In the genomic region with DNA sequence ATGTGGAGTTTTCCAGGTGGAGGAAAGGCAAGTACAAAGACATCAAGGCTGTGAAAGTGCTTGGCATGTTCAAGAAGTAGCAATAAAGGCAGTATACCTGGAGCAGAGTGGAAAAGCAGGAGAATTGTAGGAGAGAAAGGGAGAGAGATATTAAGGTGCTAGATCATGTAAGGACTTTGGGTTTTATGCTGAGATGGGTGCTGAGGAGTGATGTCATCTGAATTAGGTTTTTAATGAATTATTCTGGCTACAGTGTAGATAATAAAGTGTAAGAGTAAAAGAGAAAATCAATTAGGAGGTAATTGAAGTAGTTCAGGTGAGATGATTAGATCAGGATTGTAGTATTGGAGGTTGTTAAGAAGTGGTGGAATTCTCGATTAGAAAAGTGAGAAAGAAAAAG, we compare ENCODE assay signal across 14 cellular contexts. TPM values are rescaled to one million over a fixed set of nuclear protein-coding genes. Genes with fewer than 3 reads are reported as not detected.
A peak's percentile ranks its signal among the peaks of the same experiment; 100 is the strongest.
DNase-seq lines count a peak whose midpoint lies in the region; ATAC-seq, FAIRE-seq and TF ChIP-seq lines count a peak whose summit lies in the region.
"Had no signal": no experiment of that assay in that cellular context is flagged by ENCODE, and none has a peak within 500 bp of the region (broad histone marks: within the 10 kb centered on the region; RNA-seq: fewer than 3 reads in every experiment).

No MANE protein-coding gene starts in this region.

- H4K91ac ChIP-seq in H1 (replicated peaks; ENCODE audit: insufficient read length, low read length), result no peak overlapping the region

- no peak overlapping the region for H3K9ac ChIP-seq in H1 (replicated peaks in 1 of 4; ENCODE audit: extremely low read depth in 1 of 4, low read depth in 3 of 4, low read length in 3 of 4)
- H3K9ac ChIP-seq: BLaER1 treated with 17β-estradiol and CSF1 and Interleukin-3, amounts not matched to agents 10 nM and 100 nM; KMS-11 had no signal

- H2BK15ac ChIP-seq in H1 (ENCODE audit: low read length), result no peak overlapping the region

- H3F3A ChIP-seq in PC-9 (ENCODE audit: insufficient read depth, low read depth), result peaks cover 49% of the 10 kb centered on the region

- H3K27ac Mint-ChIP-seq in activated naive CD8-positive, alpha-beta T cell, result peak overlapping the region; percentile 2
- H3K27ac Mint-ChIP-seq in activated naive CD8-positive, alpha-beta T cell treated with anti-CD3 and anti-CD28 coated beads for 36 hours, result no peak overlapping the region
- H3K27ac Mint-ChIP-seq in progenitor cell of endocrine pancreas, result peak overlapping the region; percentile 51

- H2BK20ac ChIP-seq in H1 (ENCODE audit: low read length), result no peak overlapping the region

- no peak overlapping the region for H2AK5ac ChIP-seq in H1 (ENCODE audit: low read depth, low read length)

- TF ChIP-seq CTCF in PC-9 (conservative IDR thresholded peaks at IDR 0.05), result no peak
- TF ChIP-seq CTCF in H1 (IDR thresholded peaks at IDR 0.05; ENCODE audit: control extremely low read depth in 1 of 3, insufficient read depth in 1 of 3, low read depth in 1 of 3, low read length in 3 of 3), result no peak
- TF ChIP-seq CTCF in progenitor cell of endocrine pancreas (IDR thresholded peaks at IDR 0.05; ENCODE audit: unreplicated experiment), result no peak

- H3K4me3 ChIP-seq in PC-9 (no peak overlapping the region), H1 (ENCODE audit: extremely low read depth in 1 of 4, insufficient read depth in 2 of 4, low read depth in 3 of 4, low read length in 4 of 4) (no peak overlapping the region)
- H3K4me3 ChIP-seq: BLaER1 treated with 17β-estradiol and CSF1 and Interleukin-3, amounts not matched to agents 10 nM and 100 nM had no signal

- FAIRE-seq in H1 (lab: Jason Lieb, UNC), result no peak
- FAIRE-seq: GM18507, GM19239 had no signal

- peaks cover 14% of the 10 kb centered on the region for H3K36me3 Mint-ChIP-seq in activated naive CD8-positive, alpha-beta T cell
- peaks cover 25% of the 10 kb centered on the region for H3K36me3 Mint-ChIP-seq in activated naive CD8-positive, alpha-beta T cell treated with anti-CD3 and anti-CD28 coated beads for 36 hours
- H3K36me3 Mint-ChIP-seq in progenitor cell of endocrine pancreas (ENCODE audit: insufficient read depth), result peaks cover 7% of the 10 kb centered on the region

- CTCF ChIA-PET in PC-9 (lab: Charles Lee), result no interaction called here
- CTCF ChIA-PET in H1 (lab: Charles Lee; ENCODE audit: partially characterized antibody), result no interaction called here

- H3K23me2 ChIP-seq in H1 (ENCODE audit: low read depth, low read length), result no peaks in the 10 kb centered on the region

- H3K4me3 Mint-ChIP-seq in activated naive CD8-positive, alpha-beta T cell, result no peak overlapping the region
- H3K4me3 Mint-ChIP-seq in activated naive CD8-positive, alpha-beta T cell treated with anti-CD3 and anti-CD28 coated beads for 36 hours, result no peak overlapping the region
- no peak overlapping the region for H3K4me3 Mint-ChIP-seq in progenitor cell of endocrine pancreas (ENCODE audit: low read depth)

- TF ChIP-seq RAD21 in H1 (IDR thresholded peaks at IDR 0.05 in 1 of 2, conservative IDR thresholded peaks at IDR 0.05 in 1 of 2; ENCODE audit: low read depth in 2 of 2, low read length in 2 of 2), result no peak

- H3K79me1 ChIP-seq in H1 (ENCODE audit: low read depth, low read length), result no peaks in the 10 kb centered on the region

- H3K4ac ChIP-seq in H1 (replicated peaks; ENCODE audit: insufficient read length, low read depth, low read length), result peak overlapping the region; percentile 53

- H3K27me3 Mint-ChIP-seq in activated naive CD8-positive, alpha-beta T cell, result no peaks in the 10 kb centered on the region
- no peaks in the 10 kb centered on the region for H3K27me3 Mint-ChIP-seq in activated naive CD8-positive, alpha-beta T cell treated with anti-CD3 and anti-CD28 coated beads for 36 hours
- H3K27me3 Mint-ChIP-seq in progenitor cell of endocrine pancreas, result no peaks in the 10 kb centered on the region

- intact Hi-C loops in PC-9 (cut with micrococcal nuclease; ENCODE audit: unreplicated experiment), result no loop called here

- H3K27me3 ChIP-seq in PC-9 (ENCODE audit: insufficient read depth, low read depth) (no peaks in the 10 kb centered on the region), H1 (replicated peaks in 1 of 4; ENCODE audit: control insufficient read depth in 3 of 4, extremely low read depth in 1 of 4, insufficient read depth in 3 of 4, low read length in 3 of 4) (no peaks in the 10 kb centered on the region)
- H3K27me3 ChIP-seq: BLaER1 treated with 17β-estradiol and CSF1 and Interleukin-3, amounts not matched to agents 10 nM and 100 nM had no signal

- H4K5ac ChIP-seq in H1 (ENCODE audit: insufficient read length, low read depth, low read length), result no peak overlapping the region

- peak overlapping the region; percentile 65 for H3K23ac ChIP-seq in H1 (ENCODE audit: insufficient read length)

- no peak overlapping the region for H2BK12ac ChIP-seq in H1 (ENCODE audit: low read depth, low read length)

- DNase-seq in activated naive CD8-positive, alpha-beta T cell treated with anti-CD3 and anti-CD28 coated beads for 36 hours, result no peak
- DNase-seq in PC-9 (no peak), H1 (ENCODE audit: low read depth in 1 of 2, low spot score in 2 of 2) (no peak), progenitor cell of endocrine pancreas (ENCODE audit: low spot score, unreplicated experiment) (no peak), SK-N-DZ (ENCODE audit: low spot score) (no peak)
- DNase-seq: NCI-H2029 treated with DMSO at 0.1 percent for 48 hours, NCI-H510A treated with DMSO at 0.1 percent for 48 hours had no signal

- H3K27ac ChIP-seq in PC-9 (peak overlapping the region; percentile 4), H1 (ENCODE audit: low read depth, low read length) (no peak overlapping the region)
- H3K27ac ChIP-seq: BLaER1 treated with 17β-estradiol and CSF1 and Interleukin-3, amounts not matched to agents 10 nM and 100 nM; KMS-11 had no signal

- TF ChIP-seq POLR2A in H1 (IDR thresholded peaks at IDR 0.05; ENCODE audit: control extremely low read depth in 1 of 2, low read depth in 2 of 2, low read length in 2 of 2), result no peak

- no peaks in the 10 kb centered on the region for H3K9me2 ChIP-seq in PC-9 (ENCODE audit: insufficient read depth)

- H3K4me2 ChIP-seq in PC-9 (no peak overlapping the region), H1 (ENCODE audit: insufficient read depth in 1 of 2, low read depth in 2 of 2, low read length in 2 of 2) (no peak overlapping the region)
- H3K4me2 ChIP-seq: KMS-11 had no signal

- H3K36me3 ChIP-seq in PC-9 (ENCODE audit: low read depth) (peaks cover 14% of the 10 kb centered on the region), H1 (ENCODE audit: control insufficient read depth in 2 of 4, insufficient read depth in 4 of 4, low read length in 3 of 4) (no peaks in the 10 kb centered on the region)

- H3K4me1 ChIP-seq in PC-9 (replicated peaks; ENCODE audit: insufficient read depth) (peaks cover 3% of the 10 kb centered on the region; the same call in 1 of the 2 replicates), H1 (replicated peaks in 1 of 4; ENCODE audit: control insufficient read depth in 3 of 4, insufficient read depth in 4 of 4, low read length in 3 of 4) (no peaks in the 10 kb centered on the region)

- no peak overlapping the region for H2BK5ac ChIP-seq in H1 (ENCODE audit: low read depth, low read length)

- H4K20me1 ChIP-seq in PC-9 (ENCODE audit: insufficient read depth), result peaks cover 93% of the 10 kb centered on the region
- H4K20me1 ChIP-seq in H1 (replicated peaks in 1 of 2; ENCODE audit: control insufficient read depth in 1 of 2, insufficient read depth in 2 of 2, low read length in 2 of 2), result peaks cover 0 to 2% of the 10 kb centered on the region in 2 experiments

- H2BK120ac ChIP-seq in H1 (replicated peaks; ENCODE audit: low read depth, low read length), result no peak overlapping the region

- H3K4me1 Mint-ChIP-seq in activated naive CD8-positive, alpha-beta T cell (ENCODE audit: low read depth), result peaks cover 44% of the 10 kb centered on the region
- H3K4me1 Mint-ChIP-seq in activated naive CD8-positive, alpha-beta T cell treated with anti-CD3 and anti-CD28 coated beads for 36 hours, result peaks cover 35% of the 10 kb centered on the region
- peaks cover 6% of the 10 kb centered on the region for H3K4me1 Mint-ChIP-seq in progenitor cell of endocrine pancreas (ENCODE audit: low read depth)

- no peak overlapping the region for H3K18ac ChIP-seq in H1 (ENCODE audit: extremely low read depth, low read length)

- H3K9me3 ChIP-seq in PC-9 (ENCODE audit: insufficient read depth, low read depth) (no peaks in the 10 kb centered on the region), H1 (ENCODE audit: insufficient read depth in 2 of 2, low read depth in 1 of 2, low read length in 1 of 2) (no peaks in the 10 kb centered on the region)

- H2AFZ ChIP-seq in PC-9 (no peak overlapping the region), H1 (ENCODE audit: low read length) (no peak overlapping the region)

- H3K56ac ChIP-seq in H1 (replicated peaks; ENCODE audit: insufficient read length, low read depth, low read length), result no peak overlapping the region

- no peak overlapping the region for H3K14ac ChIP-seq in H1 (ENCODE audit: insufficient read length)

- H3K9me3 Mint-ChIP-seq in activated naive CD8-positive, alpha-beta T cell (ENCODE audit: low read depth), result no peaks in the 10 kb centered on the region
- no peaks in the 10 kb centered on the region for H3K9me3 Mint-ChIP-seq in activated naive CD8-positive, alpha-beta T cell treated with anti-CD3 and anti-CD28 coated beads for 36 hours
- no peaks in the 10 kb centered on the region for H3K9me3 Mint-ChIP-seq in progenitor cell of endocrine pancreas (ENCODE audit: low read depth)

- POLR2A ChIA-PET in PC-9 (lab: Charles Lee; ENCODE audit: unreplicated experiment), result no interaction called here
- POLR2A ChIA-PET in H1 (lab: Charles Lee; ENCODE audit: partially characterized antibody), result no interaction called here

- TF ChIP-seq EP300 in H1 (IDR thresholded peaks at IDR 0.05; ENCODE audit: borderline replicate concordance in 1 of 2, low read depth in 2 of 2, low read length in 2 of 2), result no peak

- H3K79me2 ChIP-seq in PC-9 (ENCODE audit: low read depth) (peaks cover 99% of the 10 kb centered on the region), H1 (ENCODE audit: control insufficient read depth in 1 of 2, insufficient read depth in 2 of 2, low read length in 2 of 2) (peaks cover 0 to 27% of the 10 kb centered on the region in 2 experiments; a peak in 2 of 4 replicates)

- no peak for ATAC-seq in HG02610 (IDR thresholded peaks at IDR 0.05; ENCODE audit: unreplicated experiment)
- no peak for ATAC-seq in GM18907 (IDR thresholded peaks at IDR 0.05; ENCODE audit: unreplicated experiment)

- BruUV-seq in PC-9 (replicated peaks; lab: Mats Ljungman, UMichigan), result no TSS peak

- 92 to 100% methylated on average over 1 of the region's 1 CpG for WGBS in H1 (ENCODE audit: extremely low coverage in 1 of 2, insufficient coverage in 1 of 2, insufficient read length in 1 of 2, insufficient replicate concordance in 2 of 2, low coverage in 1 of 2, low lambda C conversion rate in 2 of 2, missing lambda C conversion rate in 1 of 2), 2 experiments

- no peak overlapping the region for H4K8ac ChIP-seq in H1 (ENCODE audit: extremely low read depth, insufficient read depth, low read length)

RNA-seq across cellular contexts. Expression of gene NFAT5, which starts 34.0 kb away (rescaled TPM):
- total RNA-seq in activated naive CD8-positive, alpha-beta T cell treated with anti-CD3 and anti-CD28 coated beads for 36 hours, result 10 to 100 TPM; 26.1 to 26.3 TPM
- total RNA-seq in PC-9 (2021), result 33.0 and 38.2 TPM in 2 replicates
- total RNA-seq in H1 (2021; fragmentation: NEBNext Ultra II Directional; extraction: Animal tissue kit (Norgen Biotek cat#: 25700)), result 25.4 and 29.0 TPM in 2 replicates
- polyA plus RNA-seq in H1 (2011; rRNA removed), result 6.0 and 8.9 TPM in 2 replicates
- 7.8 TPM for polyA plus RNA-seq in H1 (2011; cell fraction: cytosol; rRNA removed)
- polyA plus RNA-seq in H1 (2011; cell fraction: nucleus; rRNA removed), result 20.9 TPM
- 4.2 to 9.5 TPM (median 7.2 TPM) in 4 replicates for polyA plus RNA-seq in H1 (2012, experiment 1 of 2)
- 0.35 TPM for polyA plus RNA-seq in H1 (2012, experiment 2 of 2)
- 15.8 TPM for polyA plus RNA-seq in H1 (2013, experiment 1 of 2)
- 14.0 TPM for polyA plus RNA-seq in H1 (2013, experiment 2 of 2)
- polyA minus RNA-seq in H1 (2011; rRNA and poly(A)+ RNA removed), result 66.3 and 85.1 TPM in 2 replicates
- 21.1 TPM for polyA minus RNA-seq in H1 (2011; cell fraction: cytosol; rRNA and poly(A)+ RNA removed)
- 54.5 TPM for polyA minus RNA-seq in H1 (2011; cell fraction: nucleus; rRNA and poly(A)+ RNA removed)
- 41.2 and 45.2 TPM in 2 replicates for total RNA-seq in progenitor cell of endocrine pancreas
- 2.2 and 2.5 TPM in 2 replicates for polyA plus RNA-seq in SK-N-DZ (2014; cell fraction: cytosol; rRNA removed)
- polyA plus RNA-seq in SK-N-DZ (2014; cell fraction: nucleus; rRNA removed), result 5.4 and 7.2 TPM in 2 replicates
